1 cellular context compared by ENCODE assay signal in the genomic region with DNA sequence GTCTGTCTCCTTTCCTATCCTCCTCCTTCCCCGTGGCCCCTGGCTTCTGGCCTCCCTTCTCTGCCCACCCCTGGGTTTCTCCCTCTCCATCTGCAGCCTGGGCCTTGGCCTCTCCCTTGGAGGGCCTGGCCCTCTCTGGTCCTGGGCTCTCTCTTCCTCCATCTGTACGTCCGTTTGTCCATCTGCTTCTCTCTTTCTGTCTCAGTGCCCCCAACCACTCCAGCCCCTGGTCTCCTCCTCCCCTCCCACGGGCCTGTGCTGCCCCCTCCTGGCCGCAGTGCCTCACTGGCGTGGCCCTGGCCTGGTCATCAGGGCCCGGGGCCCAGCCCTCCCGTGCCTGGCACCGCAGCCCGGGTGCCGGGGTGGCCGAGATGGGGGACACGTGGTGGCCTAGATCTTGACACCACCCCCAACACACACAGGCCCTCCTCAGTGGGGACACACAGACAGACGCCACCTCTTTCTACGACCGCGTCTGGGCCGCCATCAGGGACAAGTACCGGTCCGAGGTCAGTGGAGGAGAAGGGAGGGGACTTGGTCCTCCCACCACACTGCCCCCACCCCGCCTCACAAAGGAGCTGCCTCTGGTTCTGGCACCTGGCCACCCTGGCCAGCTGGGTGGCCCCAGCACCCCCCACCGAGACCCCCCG.
A peak's percentile ranks its signal among the peaks of the same experiment; 100 is the strongest.
TF ChIP-seq lines count a peak whose summit lies in the region.

No MANE protein-coding gene starts in this region.

TF ChIP-seq in HepG2, 621 proteins besides CTCF, POLR2A, EP300 and RAD21 (continued from another document and continues in another):
- TF ChIP-seq, protein P1, sequence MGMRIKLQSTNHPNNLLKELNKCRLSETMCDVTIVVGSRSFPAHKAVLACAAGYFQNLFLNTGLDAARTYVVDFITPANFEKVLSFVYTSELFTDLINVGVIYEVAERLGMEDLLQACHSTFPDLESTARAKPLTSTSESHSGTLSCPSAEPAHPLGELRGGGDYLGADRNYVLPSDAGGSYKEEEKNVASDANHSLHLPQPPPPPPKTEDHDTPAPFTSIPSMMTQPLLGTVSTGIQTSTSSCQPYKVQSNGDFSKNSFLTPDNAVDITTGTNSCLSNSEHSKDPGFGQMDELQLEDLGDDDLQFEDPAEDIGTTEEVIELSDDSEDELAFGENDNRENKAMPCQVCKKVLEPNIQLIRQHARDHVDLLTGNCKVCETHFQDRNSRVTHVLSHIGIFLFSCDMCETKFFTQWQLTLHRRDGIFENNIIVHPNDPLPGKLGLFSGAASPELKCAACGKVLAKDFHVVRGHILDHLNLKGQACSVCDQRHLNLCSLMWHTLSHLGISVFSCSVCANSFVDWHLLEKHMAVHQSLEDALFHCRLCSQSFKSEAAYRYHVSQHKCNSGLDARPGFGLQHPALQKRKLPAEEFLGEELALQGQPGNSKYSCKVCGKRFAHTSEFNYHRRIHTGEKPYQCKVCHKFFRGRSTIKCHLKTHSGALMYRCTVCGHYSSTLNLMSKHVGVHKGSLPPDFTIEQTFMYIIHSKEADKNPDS (CRISPR knock-in tag; IDR thresholded peaks at IDR 0.05): no peak
- TF ChIP-seq TAF1 (CRISPR knock-in tag; IDR thresholded peaks at IDR 0.05) (no peak), TCF7 (IDR thresholded peaks at IDR 0.05; ENCODE audit: low read depth) (no peak), AGO2 (optimal IDR thresholded peaks at IDR 0.05; ENCODE audit: low read depth, low read length) (peak; percentile 55), KDM4B (CRISPR knock-in tag; IDR thresholded peaks at IDR 0.05) (no peak), FOXA3 (CRISPR knock-in tag; IDR thresholded peaks at IDR 0.05) (no peak), ZSCAN31 (CRISPR knock-in tag; IDR thresholded peaks at IDR 0.05; ENCODE audit: low read depth) (no peak), ETV5 (CRISPR knock-in tag; IDR thresholded peaks at IDR 0.05; ENCODE audit: borderline replicate concordance) (no peak), KDM1A (CRISPR knock-in tag; IDR thresholded peaks at IDR 0.05) (no peak), ZMYM3 (CRISPR knock-in tag; IDR thresholded peaks at IDR 0.05) (no peak), EEA1 (CRISPR knock-in tag; IDR thresholded peaks at IDR 0.05; ENCODE audit: borderline replicate concordance) (no peak), ZNF510 (CRISPR knock-in tag; IDR thresholded peaks at IDR 0.05; ENCODE audit: low read depth) (no peak), BCL6 (CRISPR knock-in tag; IDR thresholded peaks at IDR 0.05) (no peak), JUN (CRISPR knock-in tag; IDR thresholded peaks at IDR 0.05) (no peak), ZNF550 (CRISPR knock-in tag; IDR thresholded peaks at IDR 0.05; ENCODE audit: borderline replicate concordance) (no peak), SOX13 (IDR thresholded peaks at IDR 0.05) (no peak), SOX13 (CRISPR knock-in tag; conservative IDR thresholded peaks at IDR 0.05 in 1 of 2, IDR thresholded peaks at IDR 0.05 in 1 of 2) (no peak), FOXK2 (IDR thresholded peaks at IDR 0.05) (no peak), PAX8 (CRISPR knock-in tag; IDR thresholded peaks at IDR 0.05; ENCODE audit: borderline replicate concordance) (no peak), ZMAT3 (CRISPR knock-in tag; conservative IDR thresholded peaks at IDR 0.05) (no peak), ZBTB7B (CRISPR knock-in tag; IDR thresholded peaks at IDR 0.05) (no peak), HNRNPK (IDR thresholded peaks at IDR 0.05; ENCODE audit: low read depth, low read length, poor library complexity, severe bottlenecking) (peak; percentile 78), ZNF180 (CRISPR knock-in tag; IDR thresholded peaks at IDR 0.05; ENCODE audit: borderline replicate concordance, low read depth) (no peak), SRF (IDR thresholded peaks at IDR 0.05; ENCODE audit: low read depth, low read length) (no peak), ZNF207 (IDR thresholded peaks at IDR 0.05; ENCODE audit: borderline replicate concordance) (no peak), GTF3A (CRISPR knock-in tag; conservative IDR thresholded peaks at IDR 0.05) (no peak), ELF4 (CRISPR knock-in tag; IDR thresholded peaks at IDR 0.05; ENCODE audit: borderline replicate concordance) (no peak), ZFX (CRISPR knock-in tag; IDR thresholded peaks at IDR 0.05; ENCODE audit: low read depth) (peak; percentile 61; the same call in 1 of the 2 replicates), GABPB1 (CRISPR knock-in tag; IDR thresholded peaks at IDR 0.05) (peak; percentile 44; the same call in 1 of the 2 replicates), ZNF557 (CRISPR knock-in tag; IDR thresholded peaks at IDR 0.05) (no peak), ATF7 (IDR thresholded peaks at IDR 0.05) (no peak), ATF7 (CRISPR knock-in tag; IDR thresholded peaks at IDR 0.05) (no peak), STAG1 (CRISPR knock-in tag; IDR thresholded peaks at IDR 0.05) (peak; percentile 88)
- TF ChIP-seq, protein P2, sequence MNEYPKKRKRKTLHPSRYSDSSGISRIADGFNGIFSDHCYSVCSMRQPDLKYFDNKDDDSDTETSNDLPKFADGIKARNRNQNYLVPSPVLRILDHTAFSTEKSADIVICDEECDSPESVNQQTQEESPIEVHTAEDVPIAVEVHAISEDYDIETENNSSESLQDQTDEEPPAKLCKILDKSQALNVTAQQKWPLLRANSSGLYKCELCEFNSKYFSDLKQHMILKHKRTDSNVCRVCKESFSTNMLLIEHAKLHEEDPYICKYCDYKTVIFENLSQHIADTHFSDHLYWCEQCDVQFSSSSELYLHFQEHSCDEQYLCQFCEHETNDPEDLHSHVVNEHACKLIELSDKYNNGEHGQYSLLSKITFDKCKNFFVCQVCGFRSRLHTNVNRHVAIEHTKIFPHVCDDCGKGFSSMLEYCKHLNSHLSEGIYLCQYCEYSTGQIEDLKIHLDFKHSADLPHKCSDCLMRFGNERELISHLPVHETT (CRISPR knock-in tag; conservative IDR thresholded peaks at IDR 0.05): no peak
- TF ChIP-seq, protein P3, sequence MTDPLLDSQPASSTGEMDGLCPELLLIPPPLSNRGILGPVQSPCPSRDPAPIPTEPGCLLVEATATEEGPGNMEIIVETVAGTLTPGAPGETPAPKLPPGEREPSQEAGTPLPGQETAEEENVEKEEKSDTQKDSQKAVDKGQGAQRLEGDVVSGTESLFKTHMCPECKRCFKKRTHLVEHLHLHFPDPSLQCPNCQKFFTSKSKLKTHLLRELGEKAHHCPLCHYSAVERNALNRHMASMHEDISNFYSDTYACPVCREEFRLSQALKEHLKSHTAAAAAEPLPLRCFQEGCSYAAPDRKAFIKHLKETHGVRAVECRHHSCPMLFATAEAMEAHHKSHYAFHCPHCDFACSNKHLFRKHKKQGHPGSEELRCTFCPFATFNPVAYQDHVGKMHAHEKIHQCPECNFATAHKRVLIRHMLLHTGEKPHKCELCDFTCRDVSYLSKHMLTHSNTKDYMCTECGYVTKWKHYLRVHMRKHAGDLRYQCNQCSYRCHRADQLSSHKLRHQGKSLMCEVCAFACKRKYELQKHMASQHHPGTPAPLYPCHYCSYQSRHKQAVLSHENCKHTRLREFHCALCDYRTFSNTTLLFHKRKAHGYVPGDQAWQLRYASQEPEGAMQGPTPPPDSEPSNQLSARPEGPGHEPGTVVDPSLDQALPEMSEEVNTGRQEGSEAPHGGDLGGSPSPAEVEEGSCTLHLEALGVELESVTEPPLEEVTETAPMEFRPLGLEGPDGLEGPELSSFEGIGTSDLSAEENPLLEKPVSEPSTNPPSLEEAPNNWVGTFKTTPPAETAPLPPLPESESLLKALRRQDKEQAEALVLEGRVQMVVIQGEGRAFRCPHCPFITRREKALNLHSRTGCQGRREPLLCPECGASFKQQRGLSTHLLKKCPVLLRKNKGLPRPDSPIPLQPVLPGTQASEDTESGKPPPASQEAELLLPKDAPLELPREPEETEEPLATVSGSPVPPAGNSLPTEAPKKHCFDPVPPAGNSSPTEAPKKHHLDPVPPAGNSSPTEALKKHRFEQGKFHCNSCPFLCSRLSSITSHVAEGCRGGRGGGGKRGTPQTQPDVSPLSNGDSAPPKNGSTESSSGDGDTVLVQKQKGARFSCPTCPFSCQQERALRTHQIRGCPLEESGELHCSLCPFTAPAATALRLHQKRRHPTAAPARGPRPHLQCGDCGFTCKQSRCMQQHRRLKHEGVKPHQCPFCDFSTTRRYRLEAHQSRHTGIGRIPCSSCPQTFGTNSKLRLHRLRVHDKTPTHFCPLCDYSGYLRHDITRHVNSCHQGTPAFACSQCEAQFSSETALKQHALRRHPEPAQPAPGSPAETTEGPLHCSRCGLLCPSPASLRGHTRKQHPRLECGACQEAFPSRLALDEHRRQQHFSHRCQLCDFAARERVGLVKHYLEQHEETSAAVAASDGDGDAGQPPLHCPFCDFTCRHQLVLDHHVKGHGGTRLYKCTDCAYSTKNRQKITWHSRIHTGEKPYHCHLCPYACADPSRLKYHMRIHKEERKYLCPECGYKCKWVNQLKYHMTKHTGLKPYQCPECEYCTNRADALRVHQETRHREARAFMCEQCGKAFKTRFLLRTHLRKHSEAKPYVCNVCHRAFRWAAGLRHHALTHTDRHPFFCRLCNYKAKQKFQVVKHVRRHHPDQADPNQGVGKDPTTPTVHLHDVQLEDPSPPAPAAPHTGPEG (CRISPR knock-in tag; IDR thresholded peaks at IDR 0.05): no peak
- TF ChIP-seq, protein P4, sequence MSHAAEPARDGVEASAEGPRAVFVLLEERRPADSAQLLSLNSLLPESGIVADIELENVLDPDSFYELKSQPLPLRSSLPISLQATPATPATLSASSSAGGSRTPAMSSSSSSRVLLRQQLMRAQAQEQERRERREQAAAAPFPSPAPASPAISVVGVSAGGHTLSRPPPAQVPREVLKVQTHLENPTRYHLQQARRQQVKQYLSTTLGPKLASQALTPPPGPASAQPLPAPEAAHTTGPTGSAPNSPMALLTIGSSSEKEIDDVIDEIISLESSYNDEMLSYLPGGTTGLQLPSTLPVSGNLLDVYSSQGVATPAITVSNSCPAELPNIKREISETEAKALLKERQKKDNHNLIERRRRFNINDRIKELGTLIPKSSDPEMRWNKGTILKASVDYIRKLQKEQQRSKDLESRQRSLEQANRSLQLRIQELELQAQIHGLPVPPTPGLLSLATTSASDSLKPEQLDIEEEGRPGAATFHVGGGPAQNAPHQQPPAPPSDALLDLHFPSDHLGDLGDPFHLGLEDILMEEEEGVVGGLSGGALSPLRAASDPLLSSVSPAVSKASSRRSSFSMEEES (CRISPR knock-in tag; IDR thresholded peaks at IDR 0.05): no peak
- TF ChIP-seq, protein P5, sequence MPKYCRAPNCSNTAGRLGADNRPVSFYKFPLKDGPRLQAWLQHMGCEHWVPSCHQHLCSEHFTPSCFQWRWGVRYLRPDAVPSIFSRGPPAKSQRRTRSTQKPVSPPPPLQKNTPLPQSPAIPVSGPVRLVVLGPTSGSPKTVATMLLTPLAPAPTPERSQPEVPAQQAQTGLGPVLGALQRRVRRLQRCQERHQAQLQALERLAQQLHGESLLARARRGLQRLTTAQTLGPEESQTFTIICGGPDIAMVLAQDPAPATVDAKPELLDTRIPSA (CRISPR knock-in tag; IDR thresholded peaks at IDR 0.05; ENCODE audit: borderline replicate concordance): no peak
- TF ChIP-seq, protein P6, sequence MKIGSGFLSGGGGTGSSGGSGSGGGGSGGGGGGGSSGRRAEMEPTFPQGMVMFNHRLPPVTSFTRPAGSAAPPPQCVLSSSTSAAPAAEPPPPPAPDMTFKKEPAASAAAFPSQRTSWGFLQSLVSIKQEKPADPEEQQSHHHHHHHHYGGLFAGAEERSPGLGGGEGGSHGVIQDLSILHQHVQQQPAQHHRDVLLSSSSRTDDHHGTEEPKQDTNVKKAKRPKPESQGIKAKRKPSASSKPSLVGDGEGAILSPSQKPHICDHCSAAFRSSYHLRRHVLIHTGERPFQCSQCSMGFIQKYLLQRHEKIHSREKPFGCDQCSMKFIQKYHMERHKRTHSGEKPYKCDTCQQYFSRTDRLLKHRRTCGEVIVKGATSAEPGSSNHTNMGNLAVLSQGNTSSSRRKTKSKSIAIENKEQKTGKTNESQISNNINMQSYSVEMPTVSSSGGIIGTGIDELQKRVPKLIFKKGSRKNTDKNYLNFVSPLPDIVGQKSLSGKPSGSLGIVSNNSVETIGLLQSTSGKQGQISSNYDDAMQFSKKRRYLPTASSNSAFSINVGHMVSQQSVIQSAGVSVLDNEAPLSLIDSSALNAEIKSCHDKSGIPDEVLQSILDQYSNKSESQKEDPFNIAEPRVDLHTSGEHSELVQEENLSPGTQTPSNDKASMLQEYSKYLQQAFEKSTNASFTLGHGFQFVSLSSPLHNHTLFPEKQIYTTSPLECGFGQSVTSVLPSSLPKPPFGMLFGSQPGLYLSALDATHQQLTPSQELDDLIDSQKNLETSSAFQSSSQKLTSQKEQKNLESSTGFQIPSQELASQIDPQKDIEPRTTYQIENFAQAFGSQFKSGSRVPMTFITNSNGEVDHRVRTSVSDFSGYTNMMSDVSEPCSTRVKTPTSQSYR (CRISPR knock-in tag; IDR thresholded peaks at IDR 0.05; ENCODE audit: borderline replicate concordance): no peak
- TF ChIP-seq, protein P7, sequence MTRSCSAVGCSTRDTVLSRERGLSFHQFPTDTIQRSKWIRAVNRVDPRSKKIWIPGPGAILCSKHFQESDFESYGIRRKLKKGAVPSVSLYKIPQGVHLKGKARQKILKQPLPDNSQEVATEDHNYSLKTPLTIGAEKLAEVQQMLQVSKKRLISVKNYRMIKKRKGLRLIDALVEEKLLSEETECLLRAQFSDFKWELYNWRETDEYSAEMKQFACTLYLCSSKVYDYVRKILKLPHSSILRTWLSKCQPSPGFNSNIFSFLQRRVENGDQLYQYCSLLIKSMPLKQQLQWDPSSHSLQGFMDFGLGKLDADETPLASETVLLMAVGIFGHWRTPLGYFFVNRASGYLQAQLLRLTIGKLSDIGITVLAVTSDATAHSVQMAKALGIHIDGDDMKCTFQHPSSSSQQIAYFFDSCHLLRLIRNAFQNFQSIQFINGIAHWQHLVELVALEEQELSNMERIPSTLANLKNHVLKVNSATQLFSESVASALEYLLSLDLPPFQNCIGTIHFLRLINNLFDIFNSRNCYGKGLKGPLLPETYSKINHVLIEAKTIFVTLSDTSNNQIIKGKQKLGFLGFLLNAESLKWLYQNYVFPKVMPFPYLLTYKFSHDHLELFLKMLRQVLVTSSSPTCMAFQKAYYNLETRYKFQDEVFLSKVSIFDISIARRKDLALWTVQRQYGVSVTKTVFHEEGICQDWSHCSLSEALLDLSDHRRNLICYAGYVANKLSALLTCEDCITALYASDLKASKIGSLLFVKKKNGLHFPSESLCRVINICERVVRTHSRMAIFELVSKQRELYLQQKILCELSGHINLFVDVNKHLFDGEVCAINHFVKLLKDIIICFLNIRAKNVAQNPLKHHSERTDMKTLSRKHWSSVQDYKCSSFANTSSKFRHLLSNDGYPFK (CRISPR knock-in tag; IDR thresholded peaks at IDR 0.05; ENCODE audit: borderline replicate concordance): no peak
- TF ChIP-seq, protein P8, sequence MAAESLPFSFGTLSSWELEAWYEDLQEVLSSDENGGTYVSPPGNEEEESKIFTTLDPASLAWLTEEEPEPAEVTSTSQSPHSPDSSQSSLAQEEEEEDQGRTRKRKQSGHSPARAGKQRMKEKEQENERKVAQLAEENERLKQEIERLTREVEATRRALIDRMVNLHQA (CRISPR knock-in tag; IDR thresholded peaks at IDR 0.05): no peak
- TF ChIP-seq, protein P9, sequence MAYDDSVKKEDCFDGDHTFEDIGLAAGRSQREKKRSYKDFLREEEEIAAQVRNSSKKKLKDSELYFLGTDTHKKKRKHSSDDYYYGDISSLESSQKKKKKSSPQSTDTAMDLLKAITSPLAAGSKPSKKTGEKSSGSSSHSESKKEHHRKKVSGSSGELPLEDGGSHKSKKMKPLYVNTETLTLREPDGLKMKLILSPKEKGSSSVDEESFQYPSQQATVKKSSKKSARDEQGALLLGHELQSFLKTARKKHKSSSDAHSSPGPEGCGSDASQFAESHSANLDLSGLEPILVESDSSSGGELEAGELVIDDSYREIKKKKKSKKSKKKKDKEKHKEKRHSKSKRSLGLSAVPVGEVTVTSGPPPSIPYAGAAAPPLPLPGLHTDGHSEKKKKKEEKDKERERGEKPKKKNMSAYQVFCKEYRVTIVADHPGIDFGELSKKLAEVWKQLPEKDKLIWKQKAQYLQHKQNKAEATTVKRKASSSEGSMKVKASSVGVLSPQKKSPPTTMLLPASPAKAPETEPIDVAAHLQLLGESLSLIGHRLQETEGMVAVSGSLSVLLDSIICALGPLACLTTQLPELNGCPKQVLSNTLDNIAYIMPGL (CRISPR knock-in tag; IDR thresholded peaks at IDR 0.05; ENCODE audit: borderline replicate concordance in 1 of 2, low read depth in 1 of 2): 0 out of 4 replicates have a peak, but pooled peaks of 1 of the 2 experiments have one; percentile 41
